In genomic region chr7:148753224-148753623, GRCh38 we compare ENCODE assay signal across 2 cellular contexts.
TF ChIP-seq lines count a peak whose summit lies in the region.

No MANE protein-coding gene starts in this region.

TF ChIP-seq in IMR-90, 13 proteins besides CTCF, POLR2A, EP300 and RAD21:
- TF ChIP-seq CEBPB (IDR thresholded peaks at IDR 0.05; ENCODE audit: low read depth, low read length) (peak; percentile 73), RFX5 (IDR thresholded peaks at IDR 0.05; ENCODE audit: low read depth, low read length) (no peak), MXI1 (IDR thresholded peaks at IDR 0.05; ENCODE audit: borderline replicate concordance, low read depth, low read length) (no peak)

TF ChIP-seq in K562, 482 proteins besides CTCF, POLR2A, EP300 and RAD21 (continues in another document):
- TF ChIP-seq MAFF (IDR thresholded peaks at IDR 0.05; ENCODE audit: low read length) (no peak), GABPB1 (CRISPR knock-in tag; IDR thresholded peaks at IDR 0.05) (0 out of 2 replicates have a peak, but pooled peaks have one; percentile 27), ETV6 (IDR thresholded peaks at IDR 0.05; ENCODE audit: borderline replicate concordance in 1 of 2, low read depth in 2 of 2, low read length in 1 of 2) (no peak), ETV6 (CRISPR knock-in tag; IDR thresholded peaks at IDR 0.05; ENCODE audit: borderline replicate concordance) (no peak), ARID1B (IDR thresholded peaks at IDR 0.05) (peak; percentile 74), GATA2 (CRISPR knock-in tag; IDR thresholded peaks at IDR 0.05) (peak; percentile 48; the same call in 1 of the 2 replicates), FOSL1 (tag; conservative IDR thresholded peaks at IDR 0.05) (peak; percentile 55), CREM (IDR thresholded peaks at IDR 0.05; ENCODE audit: low read depth) (no peak), TAL1 (IDR thresholded peaks at IDR 0.05) (peak; percentile 63; the same call in 1 of the 2 replicates), TAF1 (IDR thresholded peaks at IDR 0.05; ENCODE audit: control insufficient read depth, extremely low read depth, insufficient read depth, low read length, severe bottlenecking) (no peak), RBFOX2 (IDR thresholded peaks at IDR 0.05; ENCODE audit: low read depth, low read length) (no peak), NCOR1 (IDR thresholded peaks at IDR 0.05) (peak; percentile 45; the same call in 1 of the 2 replicates), SNAPC5 (CRISPR knock-in tag; IDR thresholded peaks at IDR 0.05) (no peak), TRIM24 (IDR thresholded peaks at IDR 0.05) (0 out of 4 replicates have a peak, but pooled peaks have one; percentile 17 to 19), SIX5 (IDR thresholded peaks at IDR 0.05; ENCODE audit: borderline replicate concordance in 1 of 2, insufficient read depth in 1 of 2, low read depth in 1 of 2, low read length in 2 of 2) (no peak), NR3C1 (CRISPR knock-in tag; IDR thresholded peaks at IDR 0.05) (no peak), C11orf30 (IDR thresholded peaks at IDR 0.05; ENCODE audit: low read depth) (no peak), TEAD2 (tag; IDR thresholded peaks at IDR 0.05) (no peak), TCF3 (CRISPR knock-in tag; IDR thresholded peaks at IDR 0.05) (peak; percentile 89), MIER1 (IDR thresholded peaks at IDR 0.05; ENCODE audit: low read depth) (no peak), PHF20 (IDR thresholded peaks at IDR 0.05; ENCODE audit: partially characterized antibody) (no peak), KLF16 (IDR thresholded peaks at IDR 0.05) (peak; percentile 65), PML (IDR thresholded peaks at IDR 0.05; ENCODE audit: low read length) (peak; percentile 67), ZNF395 (CRISPR knock-in tag; IDR thresholded peaks at IDR 0.05) (peak; percentile 50; the same call in 1 of the 2 replicates), DACH1 (IDR thresholded peaks at IDR 0.05; ENCODE audit: partially characterized antibody) (peak; percentile 70), TFAP4 (CRISPR knock-in tag; IDR thresholded peaks at IDR 0.05; ENCODE audit: borderline replicate concordance) (peak; percentile 97), ZBTB40 (IDR thresholded peaks at IDR 0.05) (0 out of 2 replicates have a peak, but pooled peaks have one; percentile 44), ZBTB40 (CRISPR knock-in tag; IDR thresholded peaks at IDR 0.05) (0 out of 2 replicates have a peak, but pooled peaks have one; percentile 38), HNRNPH1 (optimal IDR thresholded peaks at IDR 0.05; ENCODE audit: low read depth, low read length) (no peak), TAF9B (IDR thresholded peaks at IDR 0.05; ENCODE audit: partially characterized antibody) (peak; percentile 54), ELF2 (CRISPR knock-in tag; IDR thresholded peaks at IDR 0.05) (no peak), MYNN (IDR thresholded peaks at IDR 0.05) (no peak), MYNN (CRISPR knock-in tag; IDR thresholded peaks at IDR 0.05) (no peak), EHMT2 (IDR thresholded peaks at IDR 0.05) (no peak), HDAC1 (IDR thresholded peaks at IDR 0.05) (peak in 1 of 2 experiments; percentile 43; a peak in 1 of 4 replicates), ZFP1 (CRISPR knock-in tag; IDR thresholded peaks at IDR 0.05) (no peak), ETV5 (CRISPR knock-in tag; IDR thresholded peaks at IDR 0.05; ENCODE audit: low read depth) (no peak), CBFA2T3 (IDR thresholded peaks at IDR 0.05) (peak; percentile 84), CBFA2T2 (conservative IDR thresholded peaks at IDR 0.05) (peak; percentile 66), CEBPG (CRISPR knock-in tag; IDR thresholded peaks at IDR 0.05) (peak; percentile 68), CEBPG (tag; conservative IDR thresholded peaks at IDR 0.05 in 1 of 2, IDR thresholded peaks at IDR 0.05 in 1 of 2) (peak in 1 of 2 experiments; percentile 72; a peak in 2 of 4 replicates), ZNF134 (CRISPR knock-in tag; conservative IDR thresholded peaks at IDR 0.05) (peak; percentile 72), KDM1A (IDR thresholded peaks at IDR 0.05) (peak; percentile 58 to 69; a peak in 3 of 4 replicates), TEAD4 (IDR thresholded peaks at IDR 0.05; ENCODE audit: low read length) (peak; percentile 88), TEAD4 (CRISPR knock-in tag; IDR thresholded peaks at IDR 0.05; ENCODE audit: borderline replicate concordance) (no peak), RCOR1 (IDR thresholded peaks at IDR 0.05; ENCODE audit: borderline replicate concordance in 1 of 2, low read depth in 2 of 2, low read length in 2 of 2) (peak in 1 of 2 experiments; percentile 69; a peak in 1 of 4 replicates), RUNX1 (IDR thresholded peaks at IDR 0.05; ENCODE audit: low read depth) (no peak), HDAC8 (tag; IDR thresholded peaks at IDR 0.05) (no peak), STAT5A (IDR thresholded peaks at IDR 0.05; ENCODE audit: borderline replicate concordance, low read length) (peak; percentile 61; the same call in 1 of the 2 replicates), MTA1 (IDR thresholded peaks at IDR 0.05; ENCODE audit: borderline replicate concordance) (no peak), CEBPB (tag; IDR thresholded peaks at IDR 0.05) (peak; percentile 91), VEZF1 (CRISPR knock-in tag; IDR thresholded peaks at IDR 0.05) (peak; percentile 49; the same call in 1 of the 2 replicates)
- TF ChIP-seq, protein P1, sequence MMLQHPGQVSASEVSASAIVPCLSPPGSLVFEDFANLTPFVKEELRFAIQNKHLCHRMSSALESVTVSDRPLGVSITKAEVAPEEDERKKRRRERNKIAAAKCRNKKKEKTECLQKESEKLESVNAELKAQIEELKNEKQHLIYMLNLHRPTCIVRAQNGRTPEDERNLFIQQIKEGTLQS (IDR thresholded peaks at IDR 0.05), result 0 out of 2 replicates have a peak, but pooled peaks have one; percentile 11
- TF ChIP-seq, protein P1 (CRISPR knock-in tag; conservative IDR thresholded peaks at IDR 0.05), result no peak
- TF ChIP-seq, protein P2, sequence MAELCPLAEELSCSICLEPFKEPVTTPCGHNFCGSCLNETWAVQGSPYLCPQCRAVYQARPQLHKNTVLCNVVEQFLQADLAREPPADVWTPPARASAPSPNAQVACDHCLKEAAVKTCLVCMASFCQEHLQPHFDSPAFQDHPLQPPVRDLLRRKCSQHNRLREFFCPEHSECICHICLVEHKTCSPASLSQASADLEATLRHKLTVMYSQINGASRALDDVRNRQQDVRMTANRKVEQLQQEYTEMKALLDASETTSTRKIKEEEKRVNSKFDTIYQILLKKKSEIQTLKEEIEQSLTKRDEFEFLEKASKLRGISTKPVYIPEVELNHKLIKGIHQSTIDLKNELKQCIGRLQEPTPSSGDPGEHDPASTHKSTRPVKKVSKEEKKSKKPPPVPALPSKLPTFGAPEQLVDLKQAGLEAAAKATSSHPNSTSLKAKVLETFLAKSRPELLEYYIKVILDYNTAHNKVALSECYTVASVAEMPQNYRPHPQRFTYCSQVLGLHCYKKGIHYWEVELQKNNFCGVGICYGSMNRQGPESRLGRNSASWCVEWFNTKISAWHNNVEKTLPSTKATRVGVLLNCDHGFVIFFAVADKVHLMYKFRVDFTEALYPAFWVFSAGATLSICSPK (IDR thresholded peaks at IDR 0.05; ENCODE audit: borderline replicate concordance), result no peak
- TF ChIP-seq, protein P3, sequence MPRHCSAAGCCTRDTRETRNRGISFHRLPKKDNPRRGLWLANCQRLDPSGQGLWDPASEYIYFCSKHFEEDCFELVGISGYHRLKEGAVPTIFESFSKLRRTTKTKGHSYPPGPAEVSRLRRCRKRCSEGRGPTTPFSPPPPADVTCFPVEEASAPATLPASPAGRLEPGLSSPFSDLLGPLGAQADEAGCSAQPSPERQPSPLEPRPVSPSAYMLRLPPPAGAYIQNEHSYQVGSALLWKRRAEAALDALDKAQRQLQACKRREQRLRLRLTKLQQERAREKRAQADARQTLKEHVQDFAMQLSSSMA (CRISPR knock-in tag; IDR thresholded peaks at IDR 0.05), result no peak
